In the genomic region with DNA sequence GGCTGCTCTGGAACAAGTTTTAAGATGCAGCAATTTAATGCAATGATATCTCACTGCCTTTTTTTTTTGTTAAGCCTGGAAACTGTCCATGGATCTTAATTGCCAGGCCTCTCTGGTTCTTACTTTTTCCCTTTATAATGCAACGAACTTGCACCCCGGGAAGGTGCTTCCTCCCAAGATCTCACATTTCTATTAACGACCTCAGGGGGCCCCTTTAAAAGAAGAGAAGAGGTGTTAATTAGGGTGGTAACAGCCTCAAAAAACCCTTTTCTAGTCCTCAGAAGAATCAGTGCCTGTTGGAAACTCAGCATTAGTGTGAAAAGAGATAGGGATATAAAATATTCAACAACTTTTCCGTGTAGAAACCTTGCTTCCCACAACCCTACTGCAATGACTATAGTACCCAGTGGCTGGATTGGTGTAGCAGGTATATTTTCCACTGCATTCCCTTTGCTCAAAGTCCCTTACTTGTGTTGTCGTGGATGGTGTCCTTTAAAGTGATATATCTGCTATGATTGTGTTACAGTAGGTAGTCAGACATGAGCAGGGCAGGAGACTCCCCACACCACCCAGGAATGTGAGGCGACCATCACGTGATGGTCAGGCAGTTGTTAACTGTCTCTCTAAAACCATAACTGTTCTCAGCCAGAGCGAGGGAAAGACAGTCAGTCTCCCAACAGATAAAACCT, we compare ENCODE assay signal across 33 cellular contexts.
"Had no signal": no experiment of that assay in that cellular context is flagged by ENCODE, and none has a peak within 500 bp of the region (broad histone marks: within the 10 kb centered on the region; RNA-seq: fewer than 3 reads in every experiment).

No MANE protein-coding gene starts in this region.

- H3K27ac ChIP-seq: adrenal gland, breast epithelium, KMS-11, SK-N-MC, VCaP had no signal

- DNase-seq: activated CD4-positive, alpha-beta memory T cell treated with anti-CD3 and anti-CD28 coated beads, Interleukin-2, amount 10 ng/mL, durations not matched to agents 7 days and 5 days; activated CD4-positive, alpha-beta T cell treated with anti-CD3 and anti-CD28 coated beads for 36 hours; activated CD4-positive, alpha-beta T cell treated with anti-CD3 and anti-CD28 coated beads, Interleukin-2, amount 50 U/mL, for 1 hour; activated gamma-delta T cell treated with Interleukin-2 at 50 U/mL for 16 hours; activated naive CD4-positive, alpha-beta T cell treated with anti-CD3 and anti-CD28 coated beads, Interleukin-2, amount 50 U/mL, for 16 hours; activated naive CD8-positive, alpha-beta T cell treated with anti-CD3 and anti-CD28 coated beads, Interleukin-2, amount 10 ng/mL, durations not matched to agents 7 days and 5 days; activated T-cell treated with anti-CD3 and anti-CD28 coated beads for 4 hours; activated T-cell treated with anti-CD3 and anti-CD28 coated beads, Interleukin-2, amount 50 U/mL, for 48 hours; adrenal gland; anterior cingulate cortex; caudate nucleus; MV-4-11; NCI-H1092 treated with DMSO at 0.1 percent for 48 hours; NCI-H1417 treated with DMSO at 0.1 percent for 48 hours; NCI-H1694; NCI-H2029; NCI-H2107; NCI-H2171 treated with DMSO at 0.1 percent for 48 hours; NCI-H226; NCI-H526; NCI-H774; OCI-M1; RPMI8226; T-cell; T-helper 2 cell; T1000 had no signal

- H3K4me3 Mint-ChIP-seq: activated CD4-positive, alpha-beta memory T cell treated with anti-CD3 and anti-CD28 coated beads, Interleukin-2, amount 10 ng/mL, durations not matched to agents 7 days and 5 days; activated CD4-positive, alpha-beta T cell treated with anti-CD3 and anti-CD28 coated beads for 36 hours; activated naive CD8-positive, alpha-beta T cell treated with anti-CD3 and anti-CD28 coated beads, Interleukin-2, amount 10 ng/mL, durations not matched to agents 7 days and 5 days; activated T-helper 17 cell treated with anti-CD3 and anti-CD28 coated beads, Interleukin-2, amount 50 U/mL, for 72 hours; T-cell had no signal

- H3K4me3 ChIP-seq: adrenal gland, breast epithelium, SK-N-MC had no signal

- H3K4me1 ChIP-seq: breast epithelium had no signal

- H3K27me3 Mint-ChIP-seq: activated CD4-positive, alpha-beta memory T cell treated with anti-CD3 and anti-CD28 coated beads, Interleukin-2, amount 10 ng/mL, durations not matched to agents 7 days and 5 days; activated CD4-positive, alpha-beta T cell treated with anti-CD3 and anti-CD28 coated beads for 36 hours; activated naive CD8-positive, alpha-beta T cell treated with anti-CD3 and anti-CD28 coated beads, Interleukin-2, amount 10 ng/mL, durations not matched to agents 7 days and 5 days; activated T-helper 17 cell treated with anti-CD3 and anti-CD28 coated beads, Interleukin-2, amount 50 U/mL, for 72 hours; T-cell had no signal

- H3K9me3 ChIP-seq: adrenal gland, breast epithelium had no signal

- H3K9me3 Mint-ChIP-seq: activated CD4-positive, alpha-beta memory T cell treated with anti-CD3 and anti-CD28 coated beads, Interleukin-2, amount 10 ng/mL, durations not matched to agents 7 days and 5 days; activated naive CD8-positive, alpha-beta T cell treated with anti-CD3 and anti-CD28 coated beads, Interleukin-2, amount 10 ng/mL, durations not matched to agents 7 days and 5 days; activated T-helper 17 cell treated with anti-CD3 and anti-CD28 coated beads, Interleukin-2, amount 50 U/mL, for 72 hours; T-cell had no signal

- H3K27me3 ChIP-seq: adrenal gland, breast epithelium had no signal

- H3K4me1 Mint-ChIP-seq: activated CD4-positive, alpha-beta memory T cell treated with anti-CD3 and anti-CD28 coated beads, Interleukin-2, amount 10 ng/mL, durations not matched to agents 7 days and 5 days; activated CD4-positive, alpha-beta T cell treated with anti-CD3 and anti-CD28 coated beads for 36 hours; activated naive CD8-positive, alpha-beta T cell treated with anti-CD3 and anti-CD28 coated beads, Interleukin-2, amount 10 ng/mL, durations not matched to agents 7 days and 5 days; activated T-helper 17 cell treated with anti-CD3 and anti-CD28 coated beads, Interleukin-2, amount 50 U/mL, for 72 hours; T-cell had no signal

- H3K27ac Mint-ChIP-seq: activated CD4-positive, alpha-beta memory T cell treated with anti-CD3 and anti-CD28 coated beads, Interleukin-2, amount 10 ng/mL, durations not matched to agents 7 days and 5 days; activated CD4-positive, alpha-beta T cell treated with anti-CD3 and anti-CD28 coated beads for 36 hours; activated naive CD8-positive, alpha-beta T cell treated with anti-CD3 and anti-CD28 coated beads, Interleukin-2, amount 10 ng/mL, durations not matched to agents 7 days and 5 days; activated T-helper 17 cell treated with anti-CD3 and anti-CD28 coated beads, Interleukin-2, amount 50 U/mL, for 72 hours; T-cell had no signal

- H3K36me3 Mint-ChIP-seq: activated naive CD8-positive, alpha-beta T cell treated with anti-CD3 and anti-CD28 coated beads, Interleukin-2, amount 10 ng/mL, durations not matched to agents 7 days and 5 days had no signal

- ATAC-seq: activated CD4-positive, alpha-beta T cell treated with anti-CD3 and anti-CD28 coated beads for 36 hours; activated T-helper 17 cell treated with anti-CD3 and anti-CD28 coated beads, Interleukin-2, amount 50 U/mL, for 72 hours; Panc1; Right ventricle myocardium inferior; T-cell had no signal

- H3K9ac ChIP-seq: KMS-11 had no signal

- H3K36me3 ChIP-seq: adrenal gland, breast epithelium had no signal
